Comparison of ENCODE assay signal across 15 cellular contexts in genomic region chr2:216677439-216678097, GRCh38.
"Had no signal": no experiment of that assay in that cellular context is flagged by ENCODE, and none has a peak within 500 bp of the region (broad histone marks: within the 10 kb centered on the region; RNA-seq: fewer than 3 reads in every experiment).

No MANE protein-coding gene starts in this region.

- H3K27ac ChIP-seq: ovary, skin epidermis, WERI-Rb-1 had no signal

- ATAC-seq: activated CD8-positive, alpha-beta T cell treated with anti-CD3 and anti-CD28 coated beads, Interleukin-2, amount 10 ng/mL, durations not matched to agents 7 days and 5 days; activated T-helper 17 cell treated with anti-CD3 and anti-CD28 coated beads, Interleukin-2, amount 50 U/mL, for 72 hours; stimulated activated memory B cell treated with anti-CD40 and anti-IgM and Interleukin-4, amounts not matched to agents 10 μg/mL and 1 μg/mL and 100 μg/mL, for 72 hours had no signal

- DNase-seq: activated CD4-positive, alpha-beta T cell treated with anti-CD3 and anti-CD28 coated beads for 4 hours; activated CD8-positive, alpha-beta T cell treated with anti-CD3 and anti-CD28 coated beads, Interleukin-2, amount 10 ng/mL, durations not matched to agents 7 days and 5 days; activated naive CD4-positive, alpha-beta T cell treated with anti-CD3 and anti-CD28 coated beads for 36 hours; cortex of kidney; effector CD8-positive, alpha-beta T cell; hypothalamus; kidney glomerular epithelial cell; retina; T-helper 1 cell; WERI-Rb-1 had no signal

- H3K36me3 ChIP-seq: ovary, WERI-Rb-1 had no signal

- H3K4me3 ChIP-seq: lung, ovary, skin epidermis had no signal

- H3K27me3 ChIP-seq: ovary had no signal

- H3K9me3 ChIP-seq: ovary had no signal
